Comparison of ENCODE assay signal across 8 cellular contexts in the genomic region with DNA sequence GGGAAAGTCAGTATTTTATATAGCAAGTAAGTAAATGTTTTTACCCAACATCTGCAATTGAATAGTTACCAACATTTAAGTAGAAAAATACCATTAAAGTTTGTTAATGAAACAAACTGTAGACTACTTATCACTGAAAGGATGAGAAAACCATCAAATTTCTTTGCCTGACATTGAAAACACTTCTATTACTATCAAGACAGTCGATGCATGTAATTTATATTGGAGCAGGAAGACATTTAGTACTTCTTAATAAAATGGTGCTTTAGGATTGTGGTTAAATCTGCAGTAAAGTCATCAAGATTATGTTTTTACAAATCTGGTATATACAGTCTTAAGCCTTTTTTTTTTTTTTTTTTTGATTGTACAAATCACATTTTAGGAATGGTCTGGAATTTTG. TPM values are rescaled to one million over a fixed set of nuclear protein-coding genes. Genes with fewer than 3 reads are reported as not detected.
DNase-seq lines count a peak whose midpoint lies in the region; ATAC-seq lines count a peak whose summit lies in the region.

No MANE protein-coding gene starts in this region.

- H3K9ac ChIP-seq in iPS-15b (ENCODE audit: low read depth, low read length) (no peak overlapping the region), subcutaneous abdominal adipose tissue (ENCODE audit: low read length in 5 of 5) (peak overlapping the region in 3 of 5 donors; percentile 95 to 99 (median 98))

- H3K27me3 ChIP-seq in iPS-15b (ENCODE audit: control insufficient read depth, insufficient read depth, low read length) (no peaks in the 10 kb centered on the region), subcutaneous abdominal adipose tissue (ENCODE audit: control insufficient read depth in 5 of 5, insufficient read depth in 4 of 5, low read length in 5 of 5) (no peaks in the 10 kb centered on the region)

- H3K36me3 ChIP-seq in iPS-15b (ENCODE audit: control insufficient read depth, insufficient read depth, low read length) (peaks cover 11% of the 10 kb centered on the region), subcutaneous abdominal adipose tissue (ENCODE audit: control insufficient read depth in 5 of 5, insufficient read depth in 5 of 5, low read length in 5 of 5) (peaks cover 9 to 37% (median 20%) of the 10 kb centered on the region in 5 donors)

- H3K4me1 ChIP-seq in iPS-15b (ENCODE audit: control insufficient read depth, insufficient read depth, low read length) (peaks cover 9% of the 10 kb centered on the region), subcutaneous abdominal adipose tissue (ENCODE audit: control insufficient read depth in 5 of 5, insufficient read depth in 5 of 5, low read length in 5 of 5) (peaks cover 5 to 47% (median 42%) of the 10 kb centered on the region in 5 donors)

- no peaks in the 10 kb centered on the region for H3K9me3 ChIP-seq in iPS-15b (ENCODE audit: control insufficient read depth, insufficient read depth, low read length)
- H3K9me3 ChIP-seq in subcutaneous abdominal adipose tissue (ENCODE audit: control insufficient read depth in 5 of 5, low read length in 5 of 5): no peaks in the 10 kb centered on the region

- no peak for DNase-seq in T-helper 1 cell
- DNase-seq in NCI-H345 (lab: John Stamatoyannopoulos, UW): no peak

- no peak for ATAC-seq in activated T-helper 17 cell treated with anti-CD3 and anti-CD28 coated beads, Interleukin-2, amount 50 U/mL, for 72 hours (replicated peaks)
- ATAC-seq in GM18858 (IDR thresholded peaks at IDR 0.05; ENCODE audit: unreplicated experiment) (no peak), HG03521 (IDR thresholded peaks at IDR 0.05; ENCODE audit: unreplicated experiment) (no peak)

- H3K4me3 Mint-ChIP-seq in T-helper 1 cell treated with Interleukin-12 subunit alpha and Interleukin-12 subunit beta and Interleukin-4 antibody, amounts not matched to agents 30 μg/mL and 1 μg/mL, for 36 hours: peak overlapping the region; percentile 95
- H3K4me3 Mint-ChIP-seq in activated T-helper 17 cell treated with anti-CD3 and anti-CD28 coated beads, Interleukin-2, amount 50 U/mL, for 72 hours: peak overlapping the region; percentile 99

- H3K36me3 Mint-ChIP-seq in T-helper 1 cell treated with Interleukin-12 subunit alpha and Interleukin-12 subunit beta and Interleukin-4 antibody, amounts not matched to agents 30 μg/mL and 1 μg/mL, for 36 hours (ENCODE audit: low read depth): peaks cover 63% of the 10 kb centered on the region
- H3K36me3 Mint-ChIP-seq in activated T-helper 17 cell treated with anti-CD3 and anti-CD28 coated beads, Interleukin-2, amount 50 U/mL, for 72 hours (ENCODE audit: low read depth): peaks cover 88% of the 10 kb centered on the region

- H3K27ac ChIP-seq in subcutaneous abdominal adipose tissue (ENCODE audit: low read depth, low read length): peak overlapping the region; percentile 99

- no peaks in the 10 kb centered on the region for H3K9me3 Mint-ChIP-seq in T-helper 1 cell treated with Interleukin-12 subunit alpha and Interleukin-12 subunit beta and Interleukin-4 antibody, amounts not matched to agents 30 μg/mL and 1 μg/mL, for 36 hours
- no peaks in the 10 kb centered on the region for H3K9me3 Mint-ChIP-seq in activated T-helper 17 cell treated with anti-CD3 and anti-CD28 coated beads, Interleukin-2, amount 50 U/mL, for 72 hours

- peak overlapping the region; percentile 97 for H3K27ac Mint-ChIP-seq in T-helper 1 cell treated with Interleukin-12 subunit alpha and Interleukin-12 subunit beta and Interleukin-4 antibody, amounts not matched to agents 30 μg/mL and 1 μg/mL, for 36 hours
- H3K27ac Mint-ChIP-seq in activated T-helper 17 cell treated with anti-CD3 and anti-CD28 coated beads, Interleukin-2, amount 50 U/mL, for 72 hours: peak overlapping the region; percentile 99

- no peaks in the 10 kb centered on the region for H3K27me3 Mint-ChIP-seq in T-helper 1 cell treated with Interleukin-12 subunit alpha and Interleukin-12 subunit beta and Interleukin-4 antibody, amounts not matched to agents 30 μg/mL and 1 μg/mL, for 36 hours (ENCODE audit: low read depth)
- H3K27me3 Mint-ChIP-seq in activated T-helper 17 cell treated with anti-CD3 and anti-CD28 coated beads, Interleukin-2, amount 50 U/mL, for 72 hours: no peaks in the 10 kb centered on the region

- H3K4me3 ChIP-seq in iPS-15b (ENCODE audit: low read depth, low read length) (peak overlapping the region; percentile 60), subcutaneous abdominal adipose tissue (ENCODE audit: low read depth in 1 of 5, low read length in 5 of 5) (peak overlapping the region in 4 of 5 donors; percentile 71 to 98 (median 89))

- H3K4me1 Mint-ChIP-seq in T-helper 1 cell treated with Interleukin-12 subunit alpha and Interleukin-12 subunit beta and Interleukin-4 antibody, amounts not matched to agents 30 μg/mL and 1 μg/mL, for 36 hours (ENCODE audit: low read depth): peaks cover 55% of the 10 kb centered on the region
- peaks cover 22% of the 10 kb centered on the region for H3K4me1 Mint-ChIP-seq in activated T-helper 17 cell treated with anti-CD3 and anti-CD28 coated beads, Interleukin-2, amount 50 U/mL, for 72 hours

RNA-seq across cellular contexts. Expression of gene CHD2, which starts 13.9 kb away (rescaled TPM):
- 100 to 1,000 TPM; 159 to 357 TPM for total RNA-seq in activated T-helper 17 cell treated with anti-CD3 and anti-CD28 coated beads, Interleukin-2, amount 50 U/mL, for 72 hours
